ENCODE assay signal across 1 cellular context in the genomic region with DNA sequence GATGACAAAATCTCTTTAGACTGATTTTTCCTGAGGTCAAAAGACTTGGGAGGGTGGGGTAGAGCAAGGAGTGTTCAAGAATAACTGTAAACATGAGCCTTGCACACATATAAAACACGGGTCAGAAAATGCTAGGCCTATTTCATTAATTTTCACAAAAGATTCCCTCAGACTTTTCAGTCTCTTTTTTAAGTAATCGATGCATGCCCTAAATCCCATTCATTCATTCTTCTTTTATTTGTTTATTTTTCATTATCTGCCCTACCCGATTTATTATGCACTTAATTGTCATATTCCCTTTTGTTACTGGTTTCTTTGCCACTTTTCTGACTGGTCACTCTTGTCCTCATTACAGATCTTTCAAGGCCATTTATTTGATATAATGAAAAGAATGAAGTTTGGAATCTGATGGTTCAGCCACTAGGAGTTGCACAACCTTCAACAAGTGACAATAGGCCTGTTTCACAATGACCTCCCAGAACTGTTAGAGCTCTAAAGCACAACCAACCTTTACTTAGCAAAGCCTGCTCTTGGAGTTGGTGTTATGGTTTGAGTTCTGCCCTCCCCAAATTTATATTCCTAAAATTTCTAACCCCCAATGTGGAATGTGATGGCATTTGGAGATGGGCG.
TF ChIP-seq lines count a peak whose summit lies in the region.

No MANE protein-coding gene starts in this region.

TF ChIP-seq in H1, 55 proteins besides CTCF, POLR2A, EP300 and RAD21:
- TF ChIP-seq CEBPB (IDR thresholded peaks at IDR 0.05; ENCODE audit: low read depth, low read length) = 0 out of 2 replicates have a peak, but pooled peaks have one; percentile 49
- no peak for TF ChIP-seq GTF2F1 (IDR thresholded peaks at IDR 0.05; ENCODE audit: borderline replicate concordance, low read depth, low read length)
